ENCODE assay signal across 11 cellular contexts in the genomic region with DNA sequence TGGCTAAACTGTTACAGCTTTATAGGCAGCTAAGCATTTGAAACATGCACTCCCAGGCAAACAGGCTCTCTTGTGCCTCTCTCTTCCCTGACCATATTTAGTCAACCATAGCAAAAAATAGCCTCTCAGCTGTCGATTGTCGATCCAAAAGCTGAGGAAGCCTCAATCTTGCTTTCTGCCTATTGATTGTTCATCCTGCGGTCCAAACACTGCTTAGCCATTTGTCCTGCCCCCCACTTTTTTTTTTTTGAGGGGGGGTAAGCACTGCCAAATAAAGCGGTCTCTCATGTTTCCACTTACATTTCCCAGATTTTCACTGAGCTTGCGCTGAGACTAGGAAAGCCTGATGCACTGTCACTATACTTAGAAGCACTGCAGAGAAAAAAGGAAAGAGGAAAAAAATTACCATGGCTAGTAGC.
DNase-seq lines count a peak whose midpoint lies in the region; TF ChIP-seq lines count a peak whose summit lies in the region.
"Had no signal": no experiment of that assay in that cellular context is flagged by ENCODE, and none has a peak within 500 bp of the region (broad histone marks: within the 10 kb centered on the region; RNA-seq: fewer than 3 reads in every experiment).

No MANE protein-coding gene starts in this region.

- H3K27me3 Mint-ChIP-seq in osteocyte (ENCODE audit: unreplicated experiment) (no peaks in the 10 kb centered on the region), HFFc6 (ENCODE audit: insufficient read depth) (peaks cover 2% of the 10 kb centered on the region)

- H3K4me2 ChIP-seq in hepatocyte, result no peak overlapping the region

- no peaks in the 10 kb centered on the region for H3K4me1 ChIP-seq in hepatocyte (ENCODE audit: insufficient read depth)
- peaks cover 0 to 17% of the 10 kb centered on the region in 2 donors for H3K4me1 ChIP-seq in uterus

- H4K20me1 ChIP-seq in hepatocyte (ENCODE audit: insufficient read depth, poor library complexity, severe bottlenecking), result no peaks in the 10 kb centered on the region

- H3K27me3 ChIP-seq in hepatocyte (no peaks in the 10 kb centered on the region), uterus (no peaks in the 10 kb centered on the region)

- 90% methylated on average over 5 of the region's 5 CpGs for WGBS in hepatocyte (ENCODE audit: low lambda C conversion rate, missing lambda C conversion rate)

- H2AFZ ChIP-seq in hepatocyte, result no peak overlapping the region

- H3K79me2 ChIP-seq in hepatocyte, result no peaks in the 10 kb centered on the region

- intact Hi-C loops in uterus (cut with DNase I; ENCODE audit: low total_unique reads), result no loop called here

- DNase-seq in cerebellar cortex (ENCODE audit: low spot score) (peak; percentile 35), hepatocyte (ENCODE audit: low spot score) (peak; percentile 6), osteocyte (ENCODE audit: extremely low spot score, unreplicated experiment) (no peak), uterus (peak; percentile 37 to 57), GM19240 (ENCODE audit: insufficient read length, low spot score) (no peak), NCI-H2081 treated with DMSO at 0.1 percent for 48 hours (lab: John Stamatoyannopoulos, UW) (no peak), Kasumi-1 (lab: John Stamatoyannopoulos, UW) (no peak), HFFc6 (no peak)
- DNase-seq: activated naive CD4-positive, alpha-beta T cell treated with anti-CD3 and anti-CD28 coated beads for 36 hours; KBM-7; NCI-H2107 had no signal

- no peak overlapping the region for H3K4me3 Mint-ChIP-seq in osteocyte (ENCODE audit: unreplicated experiment)
- H3K4me3 Mint-ChIP-seq in HFFc6, result no peak overlapping the region
- H3K4me3 Mint-ChIP-seq: activated naive CD4-positive, alpha-beta T cell treated with anti-CD3 and anti-CD28 coated beads for 36 hours had no signal

- H3K27ac Mint-ChIP-seq in osteocyte (ENCODE audit: unreplicated experiment) (peak overlapping the region; percentile 12), HFFc6 (no peak overlapping the region)
- H3K27ac Mint-ChIP-seq: activated naive CD4-positive, alpha-beta T cell treated with anti-CD3 and anti-CD28 coated beads for 36 hours had no signal

- peaks cover 4% of the 10 kb centered on the region for H3K36me3 Mint-ChIP-seq in osteocyte (ENCODE audit: unreplicated experiment)
- no peaks in the 10 kb centered on the region for H3K36me3 Mint-ChIP-seq in HFFc6 (ENCODE audit: low read depth)

- H3K27ac ChIP-seq in hepatocyte (no peak overlapping the region), uterus (peak overlapping the region; percentile 68 to 72)

- H3K9me2 ChIP-seq in hepatocyte (replicated peaks; ENCODE audit: insufficient read depth), result no peaks in the 10 kb centered on the region

- H3K36me3 ChIP-seq in hepatocyte (replicated peaks; ENCODE audit: insufficient read depth, low read depth) (no peaks in the 10 kb centered on the region), uterus (no peaks in the 10 kb centered on the region)

- H3K4me1 Mint-ChIP-seq in osteocyte (ENCODE audit: unreplicated experiment), result peaks cover 7% of the 10 kb centered on the region
- H3K4me1 Mint-ChIP-seq in HFFc6 (ENCODE audit: low read depth), result peaks cover 15% of the 10 kb centered on the region

- H3K9me3 Mint-ChIP-seq in osteocyte (ENCODE audit: unreplicated experiment) (no peaks in the 10 kb centered on the region), HFFc6 (no peaks in the 10 kb centered on the region)
- H3K9me3 Mint-ChIP-seq: activated naive CD4-positive, alpha-beta T cell treated with anti-CD3 and anti-CD28 coated beads for 36 hours had no signal

- no peak for TF ChIP-seq CTCF in hepatocyte (IDR thresholded peaks at IDR 0.05; ENCODE audit: poor library complexity)
- TF ChIP-seq CTCF in osteocyte (IDR thresholded peaks at IDR 0.05), result no peak
- peak in 1 of 4 experiments; percentile 2 for TF ChIP-seq CTCF in uterus (IDR thresholded peaks at IDR 0.05)
- TF ChIP-seq CTCF in HFFc6 (IDR thresholded peaks at IDR 0.05), result no peak

- H3K9me3 ChIP-seq in hepatocyte (ENCODE audit: low read depth) (no peaks in the 10 kb centered on the region), uterus (no peaks in the 10 kb centered on the region)

- no peak overlapping the region for H3K4me3 ChIP-seq in hepatocyte
- H3K4me3 ChIP-seq in uterus, result peak overlapping the region; percentile 4 to 17

- TF ChIP-seq POLR2A in uterus (IDR thresholded peaks at IDR 0.05), result no peak

Comparison
In these comparisons a context has a peak if more than half of its experiments do, and no peak if none do; other contexts are left out.
1. DNase-seq: peak in cerebellar cortex (single experiment), hepatocyte (single experiment) and uterus (2 of 2); none in osteocyte (single experiment), GM19240 (single experiment), NCI-H2081 treated with DMSO at 0.1 percent for 48 hours (single experiment), Kasumi-1 (0 of 2) and HFFc6 (single experiment).